Comparison of ENCODE assay signal across 21 cellular contexts in the genomic region with DNA sequence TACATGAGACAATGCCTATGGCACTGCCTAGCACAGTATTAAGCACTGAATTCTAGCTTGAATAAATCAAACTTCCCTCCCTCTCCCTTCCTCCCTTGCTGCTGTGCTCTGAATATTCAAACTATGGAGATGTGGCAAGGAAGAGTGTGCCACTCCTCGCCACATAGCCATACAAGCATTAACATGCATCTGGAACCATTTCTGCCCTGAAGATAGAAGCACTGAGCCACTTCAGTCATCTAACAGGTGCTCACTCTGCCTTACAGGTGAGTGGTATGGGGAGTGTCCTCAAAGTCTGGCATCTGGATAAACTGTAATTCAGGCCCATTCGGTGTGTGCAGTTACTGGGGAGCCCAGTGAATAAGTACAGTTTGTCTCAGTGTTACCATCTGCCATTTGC.
A peak's percentile ranks its signal among the peaks of the same experiment; 100 is the strongest.
DNase-seq lines count a peak whose midpoint lies in the region; ATAC-seq and TF ChIP-seq lines count a peak whose summit lies in the region.
"Had no signal": no experiment of that assay in that cellular context is flagged by ENCODE, and none has a peak within 500 bp of the region (broad histone marks: within the 10 kb centered on the region; RNA-seq: fewer than 3 reads in every experiment).

No MANE protein-coding gene starts in this region.

- no peak for ATAC-seq in naive B cell (ENCODE audit: low read depth in 2 of 2)
- ATAC-seq: SK-N-SH treated with all-trans-retinoic acid at 6 μM for 48 hours had no signal

- H3F3A ChIP-seq in OCI-LY1 (ENCODE audit: insufficient read depth, low read length) = no peaks in the 10 kb centered on the region

- no peaks in the 10 kb centered on the region for H4K20me1 ChIP-seq in OCI-LY1 (ENCODE audit: insufficient read depth, low read length)

- no peak for TF ChIP-seq POLR2A in suprapubic skin (IDR thresholded peaks at IDR 0.05)

- H3K36me3 Mint-ChIP-seq in endothelial cell (ENCODE audit: low read depth, unreplicated experiment) = no peaks in the 10 kb centered on the region
- no peaks in the 10 kb centered on the region for H3K36me3 Mint-ChIP-seq in naive B cell
- H3K36me3 Mint-ChIP-seq in type B pancreatic cell = no peaks in the 10 kb centered on the region
- no peaks in the 10 kb centered on the region for H3K36me3 Mint-ChIP-seq in activated naive CD4-positive, alpha-beta T cell treated with anti-CD3 and anti-CD28 coated beads, Interleukin-2, amount 10 ng/mL, durations not matched to agents 7 days and 5 days

- H3K9me3 ChIP-seq in OCI-LY1 (ENCODE audit: low read length) (no peaks in the 10 kb centered on the region), suprapubic skin (no peaks in the 10 kb centered on the region)
- H3K9me3 ChIP-seq: SJCRH30 had no signal

- H3K27me3 Mint-ChIP-seq in endothelial cell (ENCODE audit: unreplicated experiment) (no peaks in the 10 kb centered on the region), naive B cell (no peaks in the 10 kb centered on the region), type B pancreatic cell (no peaks in the 10 kb centered on the region)
- no peaks in the 10 kb centered on the region for H3K27me3 Mint-ChIP-seq in activated naive CD4-positive, alpha-beta T cell treated with anti-CD3 and anti-CD28 coated beads, Interleukin-2, amount 10 ng/mL, durations not matched to agents 7 days and 5 days

- TF ChIP-seq EP300 in suprapubic skin (IDR thresholded peaks at IDR 0.05) = no peak

- H3K4me3 Mint-ChIP-seq in endothelial cell (ENCODE audit: unreplicated experiment) (no peak overlapping the region), naive B cell (no peak overlapping the region), type B pancreatic cell (no peak overlapping the region)
- H3K4me3 Mint-ChIP-seq in activated naive CD4-positive, alpha-beta T cell treated with anti-CD3 and anti-CD28 coated beads, Interleukin-2, amount 10 ng/mL, durations not matched to agents 7 days and 5 days = no peak overlapping the region
- H3K4me3 Mint-ChIP-seq: H9 had no signal

- H3K27ac Mint-ChIP-seq in endothelial cell (ENCODE audit: unreplicated experiment) (peak overlapping the region; percentile 10), naive B cell (peak overlapping the region in 4 of 6 donors; percentile 40 to 51 (median 48)), type B pancreatic cell (no peak overlapping the region)
- H3K27ac Mint-ChIP-seq in activated naive CD4-positive, alpha-beta T cell treated with anti-CD3 and anti-CD28 coated beads, Interleukin-2, amount 10 ng/mL, durations not matched to agents 7 days and 5 days = no peak overlapping the region
- H3K27ac Mint-ChIP-seq: H9 had no signal

- H3K9me3 Mint-ChIP-seq in endothelial cell (ENCODE audit: unreplicated experiment) (no peaks in the 10 kb centered on the region), naive B cell (no peaks in the 10 kb centered on the region), type B pancreatic cell (no peaks in the 10 kb centered on the region)
- H3K9me3 Mint-ChIP-seq in activated naive CD4-positive, alpha-beta T cell treated with anti-CD3 and anti-CD28 coated beads, Interleukin-2, amount 10 ng/mL, durations not matched to agents 7 days and 5 days = no peaks in the 10 kb centered on the region
- H3K9me3 Mint-ChIP-seq: H9 had no signal

- peak in 2 of 3 experiments; percentile 7 to 72 for DNase-seq in NCI-H1417 (lab: John Stamatoyannopoulos, UW)
- DNase-seq in NCI-H1417 treated with DMSO at 0.1 percent for 48 hours (lab: John Stamatoyannopoulos, UW) = no peak
- DNase-seq in endothelial cell (ENCODE audit: low spot score) = no peak
- no peak for DNase-seq in naive B cell
- no peak for DNase-seq in type B pancreatic cell (ENCODE audit: extremely low spot score, unreplicated experiment)
- DNase-seq in suprapubic skin (ENCODE audit: low spot score in 2 of 2) = no peak
- no peak for DNase-seq in activated naive CD4-positive, alpha-beta T cell treated with anti-CD3 and anti-CD28 coated beads, Interleukin-2, amount 10 ng/mL, durations not matched to agents 7 days and 5 days
- DNase-seq: 8988T, ACHN, Calu3, H9, KBM-7, MV-4-11, NCI-H1694 treated with DMSO at 0.1 percent for 48 hours, NCI-H2081 treated with DMSO at 0.1 percent for 48 hours, NCI-H446 treated with DMSO at 0.1 percent for 48 hours, NCI-H526, SJCRH30 had no signal

- 32% methylated on average over 2 of the region's 2 CpGs for WGBS in suprapubic skin

- H3K4me2 ChIP-seq in OCI-LY1 (ENCODE audit: low read length) = no peak overlapping the region

- H3K4me1 ChIP-seq in OCI-LY1 (ENCODE audit: insufficient read depth, low read length, severe bottlenecking) (peaks cover 51% of the 10 kb centered on the region), suprapubic skin (peaks cover 20% of the 10 kb centered on the region)
- H3K4me1 ChIP-seq: SJCRH30 had no signal

- H3K9ac ChIP-seq in OCI-LY1 (ENCODE audit: low read length) = peak overlapping the region; percentile 11; the same call in 1 of the 2 replicates
- H3K9ac ChIP-seq: GM23248 had no signal

- no peaks in the 10 kb centered on the region for H3K9me2 ChIP-seq in OCI-LY1 (ENCODE audit: low read depth, low read length)

- H3K79me2 ChIP-seq in OCI-LY1 (ENCODE audit: insufficient read depth, low read length) = peaks cover 26% of the 10 kb centered on the region

- H3K27ac ChIP-seq in OCI-LY1 (ENCODE audit: low read depth, low read length, poor library complexity, severe bottlenecking) (peak overlapping the region; percentile 49), suprapubic skin (no peak overlapping the region)
- H3K27ac ChIP-seq: GM23248, SJCRH30 had no signal

- H3K36me3 ChIP-seq in OCI-LY1 (ENCODE audit: insufficient read depth, low read length) = peaks cover 37% of the 10 kb centered on the region
- H3K36me3 ChIP-seq in suprapubic skin = no peaks in the 10 kb centered on the region

- CTCF ChIA-PET in activated naive CD4-positive, alpha-beta T cell treated with anti-CD3 and anti-CD28 coated beads, Interleukin-2, amount 10 ng/mL, durations not matched to agents 7 days and 5 days (lab: Charles Lee) = no interaction called here

- no peaks in the 10 kb centered on the region for H3K27me3 ChIP-seq in OCI-LY1 (ENCODE audit: insufficient read depth, low read length)
- H3K27me3 ChIP-seq in suprapubic skin = no peaks in the 10 kb centered on the region
- H3K27me3 ChIP-seq: SJCRH30 had no signal

- TF ChIP-seq CTCF in OCI-LY1 (IDR thresholded peaks at IDR 0.05; ENCODE audit: low read length) (no peak), endothelial cell (IDR thresholded peaks at IDR 0.05; ENCODE audit: unreplicated experiment) (no peak), type B pancreatic cell (conservative IDR thresholded peaks at IDR 0.05) (no peak), suprapubic skin (IDR thresholded peaks at IDR 0.05) (no peak)

- H3K4me1 Mint-ChIP-seq in endothelial cell (ENCODE audit: unreplicated experiment) (peaks cover 21% of the 10 kb centered on the region), naive B cell (peaks cover 35 to 61% (median 35%) of the 10 kb centered on the region in 3 donors), type B pancreatic cell (ENCODE audit: unreplicated experiment) (peaks cover 5% of the 10 kb centered on the region)
- H3K4me1 Mint-ChIP-seq in activated naive CD4-positive, alpha-beta T cell treated with anti-CD3 and anti-CD28 coated beads, Interleukin-2, amount 10 ng/mL, durations not matched to agents 7 days and 5 days = no peaks in the 10 kb centered on the region

- H2AFZ ChIP-seq in OCI-LY1 (ENCODE audit: low read length) = no peak overlapping the region
- H2AFZ ChIP-seq: GM23248 had no signal

- H3K4me3 ChIP-seq in OCI-LY1 (ENCODE audit: low read depth, low read length, poor library complexity, severe bottlenecking) (no peak overlapping the region), suprapubic skin (no peak overlapping the region)
- H3K4me3 ChIP-seq: GM23248, SJCRH30 had no signal

Comparison
In these comparisons a context has a peak if more than half of its experiments do, and no peak if none do; other contexts are left out.
1. DNase-seq: peak in NCI-H1417 (2 of 3); none in NCI-H1417 treated with DMSO at 0.1 percent for 48 hours (single experiment), endothelial cell (single experiment), naive B cell (single experiment), type B pancreatic cell (single experiment), suprapubic skin (0 of 2) and activated naive CD4-positive, alpha-beta T cell treated with anti-CD3 and anti-CD28 coated beads, Interleukin-2, amount 10 ng/mL, durations not matched to agents 7 days and 5 days (single experiment).
2. H3K27ac Mint-ChIP-seq: peak in endothelial cell (single experiment) and naive B cell (4 of 6); none in type B pancreatic cell (single experiment) and activated naive CD4-positive, alpha-beta T cell treated with anti-CD3 and anti-CD28 coated beads, Interleukin-2, amount 10 ng/mL, durations not matched to agents 7 days and 5 days (single experiment).